Comparison of ENCODE assay signal across 1 cellular context in genomic region chr2:60957643-60958042, GRCh38.
TF ChIP-seq lines count a peak whose summit lies in the region.

No MANE protein-coding gene starts in this region.

TF ChIP-seq in SK-N-SH treated with all-trans-retinoic acid at 6 μM for 48 hours, 23 proteins besides CTCF, POLR2A, EP300 and RAD21 (continued from another document):
- no peak for TF ChIP-seq TSHZ2 (CRISPR knock-in tag; IDR thresholded peaks at IDR 0.05)
- no peak for TF ChIP-seq ZFP30 (CRISPR knock-in tag; IDR thresholded peaks at IDR 0.05)
- no peak for TF ChIP-seq OSR1 (CRISPR knock-in tag; IDR thresholded peaks at IDR 0.05)
- TF ChIP-seq ZNF70 (CRISPR knock-in tag; IDR thresholded peaks at IDR 0.05) = no peak
- TF ChIP-seq RARB (CRISPR knock-in tag; IDR thresholded peaks at IDR 0.05) = no peak
- no peak for TF ChIP-seq ESRRG (CRISPR knock-in tag; IDR thresholded peaks at IDR 0.05)
- TF ChIP-seq BACH2 (CRISPR knock-in tag; IDR thresholded peaks at IDR 0.05; ENCODE audit: borderline replicate concordance) = no peak
- TF ChIP-seq CSDC2 (CRISPR knock-in tag; IDR thresholded peaks at IDR 0.05) = no peak
TF ChIP-seq in SK-N-SH treated with all-trans-retinoic acid at 6 μM for 48 hours: peak in this region for 0.
